Comparison of ENCODE assay signal across 8 cellular contexts in the genomic region with DNA sequence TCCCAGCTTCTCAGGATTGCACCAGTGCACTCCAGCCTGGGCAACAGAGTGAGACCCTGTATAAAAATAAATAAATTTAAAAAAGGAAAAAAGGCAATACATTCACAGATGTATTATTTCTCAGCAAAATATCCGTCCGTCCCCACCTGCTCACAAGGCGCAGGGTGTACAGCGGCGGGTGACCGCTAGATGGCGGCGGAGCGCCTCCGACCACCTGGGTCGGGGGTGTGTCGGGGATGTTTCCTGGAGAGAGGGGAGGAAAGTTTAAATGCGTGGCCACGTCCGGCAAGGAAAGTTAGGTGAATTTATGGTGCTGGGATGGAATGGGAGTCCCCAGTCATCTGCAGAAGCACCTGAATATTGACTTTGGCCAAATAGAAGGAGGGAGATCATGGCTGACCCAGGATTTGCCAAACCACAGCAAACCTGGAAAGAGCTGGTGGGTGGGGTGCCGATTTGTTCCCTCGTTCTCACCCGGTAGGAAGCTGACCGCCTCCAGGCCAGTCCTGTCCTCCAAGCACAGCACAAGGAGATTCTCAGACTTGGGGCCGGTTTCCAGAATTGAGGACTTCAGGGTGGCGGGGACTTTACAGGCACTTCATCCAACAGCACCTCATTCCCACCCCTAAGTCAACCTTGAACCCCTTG.
DNase-seq lines count a peak whose midpoint lies in the region; ATAC-seq lines count a peak whose summit lies in the region.

No MANE protein-coding gene starts in this region.

- H3K4me3 Mint-ChIP-seq in effector memory CD8-positive, alpha-beta T cell: peak overlapping the region in 1 of 2 donors; percentile 53
- H3K4me3 Mint-ChIP-seq in stimulated activated memory B cell treated with anti-CD40 and anti-IgM and Interleukin-4, amounts not matched to agents 10 μg/mL and 1 μg/mL and 100 μg/mL, for 72 hours: peak overlapping the region; percentile 2

- no peaks in the 10 kb centered on the region for H3K9me3 Mint-ChIP-seq in effector memory CD8-positive, alpha-beta T cell
- no peaks in the 10 kb centered on the region for H3K9me3 Mint-ChIP-seq in stimulated activated memory B cell treated with anti-CD40 and anti-IgM and Interleukin-4, amounts not matched to agents 10 μg/mL and 1 μg/mL and 100 μg/mL, for 72 hours

- peak; percentile 22 for DNase-seq in NCI-H510A treated with DMSO at 0.1 percent for 48 hours (lab: John Stamatoyannopoulos, UW)
- no peak for DNase-seq in NCI-H510A (lab: John Stamatoyannopoulos, UW)
- DNase-seq in NCI-H1105 (lab: John Stamatoyannopoulos, UW): peak; percentile 14
- DNase-seq in activated CD4-positive, alpha-beta T cell treated with anti-CD3 and anti-CD28 coated beads, Interleukin-2, amount 50 U/mL, for 4 hours: peak; percentile 47 to 62
- DNase-seq in effector memory CD8-positive, alpha-beta T cell: peak; percentile 59 to 67 (median 61)
- peak; percentile 31 for DNase-seq in myocyte (ENCODE audit: low read depth)
- DNase-seq in NCI-H1092 (lab: John Stamatoyannopoulos, UW): no peak

- ATAC-seq in effector memory CD8-positive, alpha-beta T cell (replicated peaks): peak; percentile 71
- peak; percentile 51 for ATAC-seq in stimulated activated memory B cell treated with anti-CD40 and anti-IgM and Interleukin-4, amounts not matched to agents 10 μg/mL and 1 μg/mL and 100 μg/mL, for 72 hours

- H3K27me3 Mint-ChIP-seq in effector memory CD8-positive, alpha-beta T cell: peaks cover 40 to 42% of the 10 kb centered on the region in 2 donors
- peaks cover 40% of the 10 kb centered on the region for H3K27me3 Mint-ChIP-seq in stimulated activated memory B cell treated with anti-CD40 and anti-IgM and Interleukin-4, amounts not matched to agents 10 μg/mL and 1 μg/mL and 100 μg/mL, for 72 hours

- H3K4me1 Mint-ChIP-seq in effector memory CD8-positive, alpha-beta T cell (ENCODE audit: low read depth in 2 of 2): peaks cover 8 to 10% of the 10 kb centered on the region in 2 donors
- H3K4me1 Mint-ChIP-seq in stimulated activated memory B cell treated with anti-CD40 and anti-IgM and Interleukin-4, amounts not matched to agents 10 μg/mL and 1 μg/mL and 100 μg/mL, for 72 hours: peaks cover 31% of the 10 kb centered on the region

- no peaks in the 10 kb centered on the region for H3K36me3 Mint-ChIP-seq in effector memory CD8-positive, alpha-beta T cell (ENCODE audit: insufficient read depth)
- no peaks in the 10 kb centered on the region for H3K36me3 Mint-ChIP-seq in stimulated activated memory B cell treated with anti-CD40 and anti-IgM and Interleukin-4, amounts not matched to agents 10 μg/mL and 1 μg/mL and 100 μg/mL, for 72 hours

- no peak overlapping the region for H3K27ac Mint-ChIP-seq in effector memory CD8-positive, alpha-beta T cell
- H3K27ac Mint-ChIP-seq in stimulated activated memory B cell treated with anti-CD40 and anti-IgM and Interleukin-4, amounts not matched to agents 10 μg/mL and 1 μg/mL and 100 μg/mL, for 72 hours: no peak overlapping the region

Comparison
In these comparisons a context has a peak if more than half of its experiments do, and no peak if none do; other contexts are left out.
1. DNase-seq: peak in NCI-H510A treated with DMSO at 0.1 percent for 48 hours (single experiment), NCI-H1105 (single experiment), activated CD4-positive, alpha-beta T cell treated with anti-CD3 and anti-CD28 coated beads, Interleukin-2, amount 50 U/mL, for 4 hours (2 of 2), effector memory CD8-positive, alpha-beta T cell (3 of 3) and myocyte (single experiment); none in NCI-H510A (single experiment) and NCI-H1092 (single experiment).